In the genomic region with DNA sequence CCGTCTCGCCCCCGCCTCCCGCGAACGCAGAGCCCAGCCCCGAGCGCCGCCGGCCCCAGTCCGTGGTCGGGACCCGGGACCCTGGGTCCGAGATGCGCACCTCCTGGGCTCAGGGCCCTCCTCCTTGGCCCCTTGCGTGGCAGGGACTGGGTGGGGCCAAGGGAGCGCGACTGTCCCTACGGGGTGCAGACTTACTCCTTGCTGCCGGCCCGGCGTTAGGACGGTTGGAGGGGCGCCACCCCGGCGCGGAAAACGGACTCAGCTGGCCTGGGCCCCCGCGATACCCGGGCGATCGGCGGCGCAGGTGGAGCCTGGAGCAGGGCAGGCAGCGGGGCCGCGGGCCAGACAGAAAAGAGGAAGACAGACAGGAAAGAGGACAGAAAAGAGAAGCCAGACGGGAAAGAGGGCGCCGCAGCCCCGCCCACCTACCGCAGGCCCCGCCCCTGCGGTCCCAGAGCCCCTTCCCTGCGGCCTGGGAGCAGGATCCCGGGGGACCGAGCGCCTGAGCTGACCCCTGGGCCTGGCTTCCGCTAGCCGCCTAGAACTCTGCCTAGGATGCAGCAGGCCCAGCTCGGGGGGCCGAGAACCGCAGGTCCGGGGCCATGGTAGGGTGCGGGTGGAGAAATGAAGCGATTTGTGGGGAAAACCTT, we compare ENCODE assay signal across 8 cellular contexts. TPM values are rescaled to one million over a fixed set of nuclear protein-coding genes. Genes with fewer than 3 reads are reported as not detected.
DNase-seq lines count a peak whose midpoint lies in the region; TF ChIP-seq lines count a peak whose summit lies in the region.

A gene (minus strand): TSS at position 356 of the 650 bp plus-strand sequence. CDS start 1,502 bp downstream, outside the sequence.

- TF ChIP-seq EP300 in suprapubic skin (IDR thresholded peaks at IDR 0.05): no peak

- H3K4me1 ChIP-seq in HEK293 (ENCODE audit: control insufficient read depth, insufficient read depth, low read length) (no peaks in the 10 kb centered on the region), suprapubic skin (peaks cover 26% of the 10 kb centered on the region)

- H3K4me3 ChIP-seq in HEK293 (ENCODE audit: low read depth, low read length): peak within 1 kb of the TSS; percentile 53
- H3K4me3 ChIP-seq in suprapubic skin: peak within 1 kb of the TSS; percentile 58

- no peak for TF ChIP-seq POLR2A in suprapubic skin (IDR thresholded peaks at IDR 0.05)

- H3K9me3 ChIP-seq in HEK293 (ENCODE audit: control insufficient read depth, insufficient read depth, low read depth, low read length) (no peaks in the 10 kb centered on the region), suprapubic skin (no peaks in the 10 kb centered on the region)

- peaks cover 2% of the 10 kb centered on the region for H3K4me1 Mint-ChIP-seq in T-helper 1 cell treated with Interleukin-12 subunit alpha and Interleukin-12 subunit beta and Interleukin-4 antibody, amounts not matched to agents 30 μg/mL and 1 μg/mL, for 36 hours (ENCODE audit: low read depth)

- H3K27ac Mint-ChIP-seq in T-helper 1 cell treated with Interleukin-12 subunit alpha and Interleukin-12 subunit beta and Interleukin-4 antibody, amounts not matched to agents 30 μg/mL and 1 μg/mL, for 36 hours: no peak within 1 kb of the TSS

- TF ChIP-seq CTCF in HEK293 (tag by site-specific recombination; IDR thresholded peaks at IDR 0.05): no peak
- TF ChIP-seq CTCF in suprapubic skin (IDR thresholded peaks at IDR 0.05): no peak

- peak; percentile 70 for DNase-seq in DMS53 (lab: John Stamatoyannopoulos, UW)
- peak; percentile 77 for DNase-seq in ecto neural progenitor cell (ENCODE audit: low spot score)
- DNase-seq in lung microvascular endothelial cell (ENCODE audit: low read depth in 2 of 2): peak in 1 of 2 donors; percentile 71
- peak in 1 of 2 donors; percentile 81 for DNase-seq in suprapubic skin (ENCODE audit: low spot score in 2 of 2)
- no peak for DNase-seq in NCI-H2227 treated with DMSO at 0.1 percent for 48 hours (lab: John Stamatoyannopoulos, UW)
- DNase-seq in NCI-H2196 (lab: John Stamatoyannopoulos, UW; ENCODE audit: unreplicated experiment): no peak

- no peaks in the 10 kb centered on the region for H3K9me3 Mint-ChIP-seq in T-helper 1 cell treated with Interleukin-12 subunit alpha and Interleukin-12 subunit beta and Interleukin-4 antibody, amounts not matched to agents 30 μg/mL and 1 μg/mL, for 36 hours

- CTCF ChIA-PET in HEK293 (lab: Yijun Ruan, JAX): interaction anchor here (0.5 to 1.0 kb wide), 2 partner anchors 19 to 200 kb away, joined by 3 to 12 read pairs; no protein-coding TSS in a partner anchor

- peaks cover 4% of the 10 kb centered on the region for H3K27me3 Mint-ChIP-seq in T-helper 1 cell treated with Interleukin-12 subunit alpha and Interleukin-12 subunit beta and Interleukin-4 antibody, amounts not matched to agents 30 μg/mL and 1 μg/mL, for 36 hours (ENCODE audit: low read depth)

- WGBS in suprapubic skin: 3% methylated on average over 52 of the region's 57 CpGs

- no peaks in the 10 kb centered on the region for H3K36me3 ChIP-seq in HEK293 (ENCODE audit: control insufficient read depth in 2 of 2, insufficient read depth in 1 of 2, low read length in 2 of 2)
- H3K36me3 ChIP-seq in suprapubic skin: no peaks in the 10 kb centered on the region

- peak within 1 kb of the TSS; percentile 73 for H3K4me3 Mint-ChIP-seq in T-helper 1 cell treated with Interleukin-12 subunit alpha and Interleukin-12 subunit beta and Interleukin-4 antibody, amounts not matched to agents 30 μg/mL and 1 μg/mL, for 36 hours

- H3K27ac ChIP-seq in HEK293 (ENCODE audit: extremely low read depth, low read depth, low read length) (peak within 1 kb of the TSS; percentile 56), suprapubic skin (peak within 1 kb of the TSS; percentile 1)

- H3K27me3 ChIP-seq in suprapubic skin: peaks cover 6% of the 10 kb centered on the region

- POLR2A ChIA-PET in HEK293 (lab: Yijun Ruan, JAX): interaction anchor here (0.5 to 0.8 kb wide), 2 partner anchors 187 to 878 kb away, joined by 3 read pairs; no protein-coding TSS in a partner anchor

- H3K36me3 Mint-ChIP-seq in T-helper 1 cell treated with Interleukin-12 subunit alpha and Interleukin-12 subunit beta and Interleukin-4 antibody, amounts not matched to agents 30 μg/mL and 1 μg/mL, for 36 hours (ENCODE audit: low read depth): peaks cover 6% of the 10 kb centered on the region

TF ChIP-seq in HEK293, 187 proteins besides CTCF, POLR2A, EP300 and RAD21:
- TF ChIP-seq ZBTB20 (tag by site-specific recombination; IDR thresholded peaks at IDR 0.05) (peak; percentile 70; the same call in 1 of the 2 replicates), ZNF157 (tag by site-specific recombination; IDR thresholded peaks at IDR 0.05) (no peak), BCL11A (tag by site-specific recombination; IDR thresholded peaks at IDR 0.05; ENCODE audit: low read depth) (no peak), KLF9 (tag by site-specific recombination; IDR thresholded peaks at IDR 0.05; ENCODE audit: low read depth) (peak; percentile 46; the same call in 1 of the 2 replicates), ZSCAN30 (tag by site-specific recombination; IDR thresholded peaks at IDR 0.05) (no peak), KLF1 (tag by site-specific recombination; IDR thresholded peaks at IDR 0.05) (0 out of 2 replicates have a peak, but pooled peaks have one; percentile 10), GLIS1 (tag by site-specific recombination; IDR thresholded peaks at IDR 0.05) (0 out of 2 replicates have a peak, but pooled peaks have one; percentile 10), ZNF404 (tag by site-specific recombination; IDR thresholded peaks at IDR 0.05) (no peak)
- TF ChIP-seq, protein P1, sequence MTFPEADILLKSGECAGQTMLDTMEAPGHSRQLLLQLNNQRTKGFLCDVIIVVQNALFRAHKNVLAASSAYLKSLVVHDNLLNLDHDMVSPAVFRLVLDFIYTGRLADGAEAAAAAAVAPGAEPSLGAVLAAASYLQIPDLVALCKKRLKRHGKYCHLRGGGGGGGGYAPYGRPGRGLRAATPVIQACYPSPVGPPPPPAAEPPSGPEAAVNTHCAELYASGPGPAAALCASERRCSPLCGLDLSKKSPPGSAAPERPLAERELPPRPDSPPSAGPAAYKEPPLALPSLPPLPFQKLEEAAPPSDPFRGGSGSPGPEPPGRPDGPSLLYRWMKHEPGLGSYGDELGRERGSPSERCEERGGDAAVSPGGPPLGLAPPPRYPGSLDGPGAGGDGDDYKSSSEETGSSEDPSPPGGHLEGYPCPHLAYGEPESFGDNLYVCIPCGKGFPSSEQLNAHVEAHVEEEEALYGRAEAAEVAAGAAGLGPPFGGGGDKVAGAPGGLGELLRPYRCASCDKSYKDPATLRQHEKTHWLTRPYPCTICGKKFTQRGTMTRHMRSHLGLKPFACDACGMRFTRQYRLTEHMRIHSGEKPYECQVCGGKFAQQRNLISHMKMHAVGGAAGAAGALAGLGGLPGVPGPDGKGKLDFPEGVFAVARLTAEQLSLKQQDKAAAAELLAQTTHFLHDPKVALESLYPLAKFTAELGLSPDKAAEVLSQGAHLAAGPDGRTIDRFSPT (tag by site-specific recombination; IDR thresholded peaks at IDR 0.05): no peak
- TF ChIP-seq, protein P2, sequence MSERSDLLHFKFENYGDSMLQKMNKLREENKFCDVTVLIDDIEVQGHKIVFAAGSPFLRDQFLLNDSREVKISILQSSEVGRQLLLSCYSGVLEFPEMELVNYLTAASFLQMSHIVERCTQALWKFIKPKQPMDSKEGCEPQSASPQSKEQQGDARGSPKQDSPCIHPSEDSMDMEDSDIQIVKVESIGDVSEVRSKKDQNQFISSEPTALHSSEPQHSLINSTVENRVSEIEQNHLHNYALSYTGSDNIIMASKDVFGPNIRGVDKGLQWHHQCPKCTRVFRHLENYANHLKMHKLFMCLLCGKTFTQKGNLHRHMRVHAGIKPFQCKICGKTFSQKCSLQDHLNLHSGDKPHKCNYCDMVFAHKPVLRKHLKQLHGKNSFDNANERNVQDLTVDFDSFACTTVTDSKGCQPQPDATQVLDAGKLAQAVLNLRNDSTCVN (tag by site-specific recombination; optimal IDR thresholded peaks at IDR 0.05): no peak

RNA-seq across cellular contexts. Expression of the gene that starts here (rescaled TPM):
- total RNA-seq in lung microvascular endothelial cell (19.4 and 27.8 TPM in 2 replicates), suprapubic skin (10 to 100 TPM in 1 of 4 donors, 1 to 10 TPM in 3; 2.6 to 14.6 (median 5.8) TPM)

Comparison
In these comparisons a context has a peak if more than half of its experiments do, and no peak if none do; other contexts are left out.
1. DNase-seq: peak in DMS53 (single experiment) and ecto neural progenitor cell (single experiment); none in NCI-H2227 treated with DMSO at 0.1 percent for 48 hours (single experiment) and NCI-H2196 (single experiment).